Comparison of ENCODE assay signal across 21 cellular contexts in genomic region chr6:47908271-47908670, GRCh38.
"Had no signal": no experiment of that assay in that cellular context is flagged by ENCODE, and none has a peak within 500 bp of the region (broad histone marks: within the 10 kb centered on the region; RNA-seq: fewer than 3 reads in every experiment).

No MANE protein-coding gene starts in this region.

- H3K4me1 ChIP-seq: colonic mucosa, esophagus muscularis mucosa, foreskin keratinocyte, gastrocnemius medialis, heart right ventricle, left lung had no signal

- H3K36me3 ChIP-seq: colonic mucosa, esophagus muscularis mucosa, gastrocnemius medialis, heart right ventricle, left lung had no signal

- H3K27ac ChIP-seq: colonic mucosa, esophagus muscularis mucosa, foreskin keratinocyte, gastrocnemius medialis, heart right ventricle, left lung had no signal

- ATAC-seq: effector memory CD8-positive, alpha-beta T cell; foreskin keratinocyte; gastrocnemius medialis; heart right ventricle; left cardiac atrium; left lung; left ventricle myocardium superior; mucosa of descending colon had no signal

- H3K4me3 ChIP-seq: colonic mucosa, esophagus muscularis mucosa, gastrocnemius medialis, heart right ventricle, left lung, lung, mucosa of descending colon had no signal

- H3K9me3 ChIP-seq: colonic mucosa, esophagus muscularis mucosa, gastrocnemius medialis, heart right ventricle, left lung, mucosa of descending colon had no signal

- H3K27me3 ChIP-seq: colonic mucosa, esophagus muscularis mucosa, foreskin keratinocyte, gastrocnemius medialis, heart right ventricle, left lung had no signal

- DNase-seq: colonic mucosa; cortex of kidney; effector CD8-positive, alpha-beta T cell; effector memory CD8-positive, alpha-beta T cell; endodermal cell; foreskin keratinocyte; gastrocnemius medialis; glutamatergic neuron; head of caudate nucleus; heart right ventricle; hippocampal formation; left cardiac atrium; left lung; left ventricle myocardium superior; mammary epithelial cell; mesendoderm; midbrain; mucosa of descending colon; naive B cell had no signal
